Comparison of ENCODE assay signal across 17 cellular contexts in the genomic region with DNA sequence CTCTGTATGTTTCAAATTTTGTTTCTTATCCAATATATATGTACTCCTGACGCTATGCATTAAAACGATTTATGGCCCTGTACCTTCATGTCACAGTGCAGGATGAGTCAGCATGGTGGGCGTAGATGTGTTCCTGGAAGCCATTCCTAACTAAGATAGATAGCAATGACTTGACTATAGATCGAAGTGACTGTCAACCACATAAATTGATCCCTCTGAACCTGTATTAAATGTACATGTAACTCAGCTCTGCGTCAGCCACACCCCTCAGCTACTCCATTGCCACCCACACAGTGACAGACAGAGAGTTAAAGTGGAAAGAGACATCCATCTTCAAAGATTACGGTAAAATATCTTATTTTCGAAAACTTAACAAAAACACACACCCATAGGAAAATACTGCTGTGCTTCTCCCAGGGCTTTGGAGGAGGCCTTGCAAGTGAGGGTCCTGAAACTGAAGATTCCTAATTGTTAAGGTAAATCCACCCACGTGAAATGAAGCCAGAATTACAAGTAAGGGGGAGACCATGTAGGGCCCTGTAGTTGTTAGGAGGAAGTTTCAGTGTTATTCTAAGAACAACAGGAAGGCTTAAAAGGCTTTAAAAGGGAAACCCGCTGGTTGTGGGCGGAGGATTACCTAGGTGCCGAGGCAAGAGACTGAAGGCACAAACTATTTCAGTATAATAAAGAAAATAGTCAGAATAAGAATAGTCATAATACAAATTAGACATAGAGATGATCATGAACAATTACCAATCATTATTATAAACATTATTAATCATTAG. TPM values are rescaled to one million over a fixed set of nuclear protein-coding genes. Genes with fewer than 3 reads are reported as not detected.
DNase-seq lines count a peak whose midpoint lies in the region; ATAC-seq and TF ChIP-seq lines count a peak whose summit lies in the region.
"Had no signal": no experiment of that assay in that cellular context is flagged by ENCODE, and none has a peak within 500 bp of the region (broad histone marks: within the 10 kb centered on the region; RNA-seq: fewer than 3 reads in every experiment).

No MANE protein-coding gene starts in this region.

- peak overlapping the region; percentile 70 for H2AFZ ChIP-seq in GM23338

- no peaks in the 10 kb centered on the region for H3K79me2 ChIP-seq in GM23338 (replicated peaks; ENCODE audit: insufficient read depth)

- peak overlapping the region; percentile 46 for H3K27ac Mint-ChIP-seq in GM23338
- H3K27ac Mint-ChIP-seq in T-helper 17 cell = peak overlapping the region; percentile 81
- peak overlapping the region; percentile 84 for H3K27ac Mint-ChIP-seq in activated naive CD4-positive, alpha-beta T cell treated with anti-CD3 and anti-CD28 coated beads, Interleukin-2, amount 50 U/mL, for 24 hours
- no peak overlapping the region for H3K27ac Mint-ChIP-seq in chondrocyte (ENCODE audit: unreplicated experiment)
- H3K27ac Mint-ChIP-seq: nephron had no signal

- H3K27me3 Mint-ChIP-seq in GM23338 (ENCODE audit: insufficient read depth, low read depth, poor library complexity) (no peaks in the 10 kb centered on the region), T-helper 17 cell (peaks cover 55% of the 10 kb centered on the region), chondrocyte (ENCODE audit: low read depth) (peaks cover 61% of the 10 kb centered on the region)
- no peaks in the 10 kb centered on the region for H3K27me3 Mint-ChIP-seq in activated naive CD4-positive, alpha-beta T cell treated with anti-CD3 and anti-CD28 coated beads, Interleukin-2, amount 50 U/mL, for 24 hours

- H3K27ac ChIP-seq in GM23338 (ENCODE audit: low read depth) = no peak overlapping the region
- H3K27ac ChIP-seq in adrenal gland = no peak overlapping the region
- H3K27ac ChIP-seq: skin epidermis had no signal

- H3K9me3 ChIP-seq in T-helper 17 cell (ENCODE audit: control insufficient read depth, low read length, poor library complexity, severe bottlenecking) (no peaks in the 10 kb centered on the region), adrenal gland (replicated peaks in 1 of 3) (no peaks in the 10 kb centered on the region)
- H3K9me3 ChIP-seq: Caco-2 had no signal

- H3K36me3 ChIP-seq in GM23338 (ENCODE audit: insufficient read depth) = no peaks in the 10 kb centered on the region
- H3K36me3 ChIP-seq in adrenal gland (replicated peaks in 1 of 2) = no peaks in the 10 kb centered on the region

- TF ChIP-seq CTCF in GM23338 (conservative IDR thresholded peaks at IDR 0.05; ENCODE audit: low read depth in 2 of 2) (no peak), chondrocyte (IDR thresholded peaks at IDR 0.05) (no peak), adrenal gland (IDR thresholded peaks at IDR 0.05) (no peak)

- H3F3A ChIP-seq in GM23338 (replicated peaks; ENCODE audit: low read depth) = no peaks in the 10 kb centered on the region

- ATAC-seq in GM23338 (no peak), T-helper 17 cell (peak; percentile 47), HG02678 (IDR thresholded peaks at IDR 0.05; ENCODE audit: unreplicated experiment) (no peak)
- ATAC-seq: effector memory CD8-positive, alpha-beta T cell; Right ventricle myocardium inferior had no signal

- intact Hi-C loops in adrenal gland (cut with DNase I) = loop anchor here in 1 of 2 donors (10.0 kb wide), 1 partner anchor 111 kb away; no protein-coding TSS in a partner anchor

- TF ChIP-seq POLR2A in adrenal gland (IDR thresholded peaks at IDR 0.05) = no peak

- H3K4me1 Mint-ChIP-seq in GM23338 (peaks cover 24% of the 10 kb centered on the region), T-helper 17 cell (peaks cover 23% of the 10 kb centered on the region), chondrocyte (ENCODE audit: low read depth) (peaks cover 4% of the 10 kb centered on the region)
- H3K4me1 Mint-ChIP-seq in activated naive CD4-positive, alpha-beta T cell treated with anti-CD3 and anti-CD28 coated beads, Interleukin-2, amount 50 U/mL, for 24 hours = peaks cover 41% of the 10 kb centered on the region
- H3K4me1 Mint-ChIP-seq: nephron had no signal

- no peak overlapping the region for H3K4me2 ChIP-seq in GM23338

- H3K36me3 Mint-ChIP-seq in GM23338 (ENCODE audit: low read depth) (no peaks in the 10 kb centered on the region; the same call in 1 of the 3 replicates), T-helper 17 cell (ENCODE audit: low read depth) (no peaks in the 10 kb centered on the region), chondrocyte (ENCODE audit: low read depth) (peaks cover 3% of the 10 kb centered on the region)
- H3K36me3 Mint-ChIP-seq in activated naive CD4-positive, alpha-beta T cell treated with anti-CD3 and anti-CD28 coated beads, Interleukin-2, amount 50 U/mL, for 24 hours = no peaks in the 10 kb centered on the region

- H3K4me3 ChIP-seq in GM23338 (no peak overlapping the region), adrenal gland (no peak overlapping the region)
- H3K4me3 ChIP-seq: skin epidermis had no signal

- H3K27me3 ChIP-seq in GM23338 (ENCODE audit: insufficient read depth) (no peaks in the 10 kb centered on the region), adrenal gland (peaks cover 3% of the 10 kb centered on the region)

- no peaks in the 10 kb centered on the region for H3K9me2 ChIP-seq in GM23338 (ENCODE audit: insufficient read depth)

- H4K20me1 ChIP-seq in GM23338 (replicated peaks; ENCODE audit: insufficient read depth) = no peaks in the 10 kb centered on the region

- H3K4me1 ChIP-seq in GM23338 (ENCODE audit: insufficient read depth) = peaks cover 16% of the 10 kb centered on the region
- no peaks in the 10 kb centered on the region for H3K4me1 ChIP-seq in adrenal gland (replicated peaks in 1 of 2)

- DNase-seq in GM23338 (ENCODE audit: low spot score) (no peak), T-helper 17 cell (no peak), chondrocyte (ENCODE audit: low spot score) (no peak), NCI-H1694 (lab: John Stamatoyannopoulos, UW) (no peak), adrenal gland (no peak)
- peak; percentile 69 for DNase-seq in stimulated activated CD4-positive, alpha-beta T cell treated with anti-CD3 and anti-CD28 coated beads, Interleukin-4, amount 100 ng/mL, for 24 hours
- DNase-seq: Caco-2; effector memory CD8-positive, alpha-beta T cell; glutamatergic neuron; NCI-H1092 treated with DMSO at 0.1 percent for 48 hours; NCI-H524 treated with DMSO at 0.1 percent for 48 hours had no signal

- 60 to 73% (median 70%) methylated on average over 11 of the region's 11 CpGs for WGBS in adrenal gland, 4 donors

- H3K9me3 Mint-ChIP-seq in GM23338 (peaks cover 29% of the 10 kb centered on the region; the same call in 2 of the 3 replicates), chondrocyte (ENCODE audit: low read depth) (no peaks in the 10 kb centered on the region)
- H3K9me3 Mint-ChIP-seq in activated naive CD4-positive, alpha-beta T cell treated with anti-CD3 and anti-CD28 coated beads, Interleukin-2, amount 50 U/mL, for 24 hours = no peaks in the 10 kb centered on the region
- H3K9me3 Mint-ChIP-seq: effector memory CD8-positive, alpha-beta T cell; nephron had no signal

- H3K4me3 Mint-ChIP-seq in GM23338 = no peak overlapping the region
- H3K4me3 Mint-ChIP-seq in T-helper 17 cell = peak overlapping the region; percentile 79
- H3K4me3 Mint-ChIP-seq in activated naive CD4-positive, alpha-beta T cell treated with anti-CD3 and anti-CD28 coated beads, Interleukin-2, amount 50 U/mL, for 24 hours = peak overlapping the region; percentile 69
- no peak overlapping the region for H3K4me3 Mint-ChIP-seq in chondrocyte (ENCODE audit: unreplicated experiment)
- H3K4me3 Mint-ChIP-seq: effector memory CD8-positive, alpha-beta T cell; nephron had no signal

TF ChIP-seq in GM23338, 12 proteins besides CTCF, POLR2A, EP300 and RAD21 (continues in another document):
- TF ChIP-seq POLR2AphosphoS5 (IDR thresholded peaks at IDR 0.05; ENCODE audit: low read depth) (no peak), ZNF331 (CRISPR knock-in tag; IDR thresholded peaks at IDR 0.05; ENCODE audit: low read depth) (no peak), NANOG (IDR thresholded peaks at IDR 0.05; ENCODE audit: borderline replicate concordance) (no peak), EZH2phosphoT487 (IDR thresholded peaks at IDR 0.05; ENCODE audit: unreplicated experiment) (no peak)
- TF ChIP-seq, protein P1, sequence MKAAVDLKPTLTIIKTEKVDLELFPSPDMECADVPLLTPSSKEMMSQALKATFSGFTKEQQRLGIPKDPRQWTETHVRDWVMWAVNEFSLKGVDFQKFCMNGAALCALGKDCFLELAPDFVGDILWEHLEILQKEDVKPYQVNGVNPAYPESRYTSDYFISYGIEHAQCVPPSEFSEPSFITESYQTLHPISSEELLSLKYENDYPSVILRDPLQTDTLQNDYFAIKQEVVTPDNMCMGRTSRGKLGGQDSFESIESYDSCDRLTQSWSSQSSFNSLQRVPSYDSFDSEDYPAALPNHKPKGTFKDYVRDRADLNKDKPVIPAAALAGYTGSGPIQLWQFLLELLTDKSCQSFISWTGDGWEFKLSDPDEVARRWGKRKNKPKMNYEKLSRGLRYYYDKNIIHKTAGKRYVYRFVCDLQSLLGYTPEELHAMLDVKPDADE (IDR thresholded peaks at IDR 0.05) = no peak

RNA-seq across cellular contexts. Expression of a gene that starts 10.3 kb away (rescaled TPM):
- 0.10 TPM in 1 of 2 replicates, not detected in the other for total RNA-seq in GM23338 (2014; rRNA removed; shearing (Covaris generic))
- 0.38 and 0.95 TPM in 2 replicates for polyA plus RNA-seq in GM23338 (2016; fragmentation: Nextera tagmentation; extraction: Ambion mirVana)
- not detected for total RNA-seq in T-helper 17 cell
- total RNA-seq in chondrocyte = not detected in 3 replicates
- not detected for total RNA-seq in adrenal gland
- under 1 TPM in 1 of 3 donors, not detected in 2; 0.07 TPM for polyA plus RNA-seq in adrenal gland
- total RNA-seq: Caco-2, Right ventricle myocardium inferior, subcutaneous adipose tissue had no signal

RNA-seq across cellular contexts. Expression of a gene that starts 12.3 kb away (rescaled TPM):
- not detected in 2 replicates for total RNA-seq in GM23338 (2014; rRNA removed; shearing (Covaris generic))
- polyA plus RNA-seq in GM23338 (2016; fragmentation: Nextera tagmentation; extraction: Ambion mirVana) = 0.17 TPM in 1 of 2 replicates, not detected in the other
- under 1 TPM; 0.22 to 0.68 TPM for total RNA-seq in T-helper 17 cell
- total RNA-seq in chondrocyte = not detected in 3 replicates
- total RNA-seq in adrenal gland = under 1 TPM in 5 of 8 donors, not detected in 3; 0.25 to 0.95 (median 0.41) TPM
- under 1 TPM; 0.17 to 0.40 (median 0.29) TPM for polyA plus RNA-seq in adrenal gland
- total RNA-seq: Caco-2 had no signal

RNA-seq across cellular contexts. Expression of a gene that starts 30.8 kb away (rescaled TPM):
- total RNA-seq in GM23338 (2014; rRNA removed; shearing (Covaris generic)) = 3.6 and 4.8 TPM in 2 replicates
- 1.0 and 1.5 TPM in 2 replicates for polyA plus RNA-seq in GM23338 (2016; fragmentation: Nextera tagmentation; extraction: Ambion mirVana)
- under 1 TPM in 1 of 2 donors, not detected in 1; 0.32 TPM for total RNA-seq in T-helper 17 cell
- total RNA-seq in chondrocyte = 0.51 to 0.65 TPM in 2 of 3 replicates, not detected in the other
- total RNA-seq in adrenal gland = 1 to 10 TPM in 1 of 8 donors, under 1 TPM in 5, not detected in 2; 0.42 to 4.1 (median 0.84) TPM
- polyA plus RNA-seq in adrenal gland = 1 to 10 TPM in 2 of 3 donors, under 1 TPM in 1; 0.24 to 9.5 (median 5.2) TPM

RNA-seq across cellular contexts. Expression of a gene that starts 50.5 kb away (rescaled TPM):
- 3.5 and 5.8 TPM in 2 replicates for total RNA-seq in GM23338 (2014; rRNA removed; shearing (Covaris generic))
- 1.3 and 1.5 TPM in 2 replicates for polyA plus RNA-seq in GM23338 (2016; fragmentation: Nextera tagmentation; extraction: Ambion mirVana)
- total RNA-seq in T-helper 17 cell = 1 to 10 TPM; 6.7 to 9.4 TPM
- total RNA-seq in chondrocyte = 10.8 to 12.8 TPM (median 12.0 TPM) in 3 replicates
- total RNA-seq in adrenal gland = 10 to 100 TPM in 2 of 8 donors, 1 to 10 TPM in 6; 3.3 to 18.9 (median 6.7) TPM
- 10 to 100 TPM in 1 of 3 donors, 1 to 10 TPM in 2; 2.1 to 12.8 (median 4.2) TPM for polyA plus RNA-seq in adrenal gland

Comparison
In these comparisons a context has a peak if more than half of its experiments do, and no peak if none do; other contexts are left out.
1. H3K4me3 Mint-ChIP-seq: peak in T-helper 17 cell (single experiment) and activated naive CD4-positive, alpha-beta T cell treated with anti-CD3 and anti-CD28 coated beads, Interleukin-2, amount 50 U/mL, for 24 hours (single experiment); none in GM23338 (single experiment) and chondrocyte (single experiment).